In genomic region chr15:39741258-39741657, GRCh38 we compare ENCODE assay signal across 11 cellular contexts.
"Had no signal": no experiment of that assay in that cellular context is flagged by ENCODE, and none has a peak within 500 bp of the region (broad histone marks: within the 10 kb centered on the region; RNA-seq: fewer than 3 reads in every experiment).

No MANE protein-coding gene starts in this region.

- DNase-seq: activated CD4-positive, alpha-beta T cell treated with anti-CD3 and anti-CD28 coated beads, Interleukin-2, amount 50 U/mL, for 4 hours; activated gamma-delta T cell treated with Interleukin-2 at 50 U/mL for 16 hours; activated naive CD8-positive, alpha-beta T cell treated with anti-CD3 and anti-CD28 coated beads, Interleukin-2, amount 10 ng/mL, durations not matched to agents 7 days and 5 days; activated T-cell treated with anti-CD3 and anti-CD28 coated beads, Interleukin-2, amount 50 U/mL, for 48 hours; endodermal cell; erythroblast; naive thymus-derived CD8-positive, alpha-beta T cell; SJCRH30 had no signal

- H3K27me3 ChIP-seq: neutrophil, right atrium auricular region, SJCRH30 had no signal

- H3K4me3 ChIP-seq: lung, right atrium auricular region, SJCRH30 had no signal

- H3K9me3 ChIP-seq: neutrophil, right atrium auricular region, SJCRH30 had no signal

- H3K36me3 ChIP-seq: neutrophil, right atrium auricular region, SJCRH30 had no signal

- H3K4me1 ChIP-seq: right atrium auricular region had no signal

- H3K27ac ChIP-seq: neutrophil, SJCRH30 had no signal
